ENCODE assay signal across 13 cellular contexts in the genomic region with DNA sequence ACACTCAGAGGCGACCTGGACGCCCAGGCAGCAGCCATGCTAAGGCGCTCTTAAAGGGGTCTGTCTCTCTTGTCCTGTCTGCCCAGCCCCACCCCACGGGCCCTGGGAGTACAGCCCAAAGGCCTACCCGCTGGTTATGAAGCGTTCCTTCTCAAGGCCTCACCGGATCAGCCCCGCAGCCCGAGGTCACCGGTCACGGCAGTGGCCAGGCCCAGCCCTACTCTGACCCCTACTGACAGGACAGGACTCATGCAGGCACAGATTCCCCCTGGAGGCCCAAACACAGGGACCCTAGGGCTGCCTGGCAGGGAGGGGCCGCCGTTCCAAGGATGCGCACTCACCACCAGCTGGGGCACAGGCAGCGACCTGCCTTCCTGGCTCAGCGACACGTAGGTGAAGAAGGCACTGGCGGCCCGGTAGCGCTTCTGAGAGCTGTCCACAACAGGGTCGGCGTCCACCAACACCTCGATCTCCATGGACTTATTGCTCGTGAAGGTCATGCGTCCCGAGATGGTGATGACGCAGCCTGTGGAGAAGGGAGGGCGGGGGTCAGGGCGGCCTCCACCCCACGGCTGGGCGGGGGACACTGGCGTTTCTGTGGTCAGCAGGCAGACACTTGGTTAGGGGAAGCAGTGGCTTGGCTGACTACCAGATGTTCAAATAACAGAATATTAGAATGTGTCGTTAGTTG. TPM values are rescaled to one million over a fixed set of nuclear protein-coding genes. Genes with fewer than 3 reads are reported as not detected.
DNase-seq lines count a peak whose midpoint lies in the region; ATAC-seq and TF ChIP-seq lines count a peak whose summit lies in the region.
"Had no signal": no experiment of that assay in that cellular context is flagged by ENCODE, and none has a peak within 500 bp of the region (broad histone marks: within the 10 kb centered on the region; RNA-seq: fewer than 3 reads in every experiment).

No MANE protein-coding gene starts in this region.

- H3K9me1 ChIP-seq in IMR-90 (ENCODE audit: insufficient read depth, low read length) = peaks cover 3% of the 10 kb centered on the region; the same call in 1 of the 2 replicates

- no peak overlapping the region for H3K56ac ChIP-seq in IMR-90 (ENCODE audit: extremely low read depth, insufficient read depth, low read length)

- TF ChIP-seq CTCF in IMR-90 (conservative IDR thresholded peaks at IDR 0.05; ENCODE audit: low read depth, low read length) (peak; percentile 38), right lobe of liver (IDR thresholded peaks at IDR 0.05) (peak; percentile 14 to 44 (median 33)), GM13976 (IDR thresholded peaks at IDR 0.05; ENCODE audit: borderline replicate concordance, control extremely low read depth, extremely low read depth, insufficient read depth, missing control alignments) (no peak)

- no peak overlapping the region for H4K8ac ChIP-seq in IMR-90 (ENCODE audit: low read depth in 2 of 2, low read length in 2 of 2)

- no TSS peak for BruUV-seq in IMR-90 (replicated peaks; lab: Mats Ljungman, UMichigan)

- H3K9me3 ChIP-seq in IMR-90 (ENCODE audit: control insufficient read depth, insufficient read depth, low read length) (no peaks in the 10 kb centered on the region), right lobe of liver (no peaks in the 10 kb centered on the region)
- H3K9me3 ChIP-seq: vagina had no signal

- H3K23ac ChIP-seq in IMR-90 (ENCODE audit: low read depth, low read length) = no peak overlapping the region

- H3K9ac ChIP-seq in IMR-90 (ENCODE audit: low read depth, low read length) = no peak overlapping the region

- 62% methylated on average over 8 of the region's 33 CpGs; no CpG with 5 or more reads in 1 of the 2 experiments for WGBS in IMR-90 (ENCODE audit: extremely low coverage in 2 of 2, insufficient read length in 1 of 2), 2 experiments
- 92% methylated on average over 12 of the region's 33 CpGs for WGBS in right lobe of liver (ENCODE audit: insufficient coverage, low coverage, low lambda C conversion rate, missing lambda C conversion rate)

- intact Hi-C loops in IMR-90 (cut with micrococcal nuclease) = no loop called here
- intact Hi-C loops in dendritic cell treated with granulocyte-macrophage colony-stimulating factor and Interleukin-4, amounts not matched to agents 40 ng/mL and 50 ng/mL, for 4 days (cut with micrococcal nuclease) = no loop called here
- intact Hi-C loops in right lobe of liver (cut with DNase I) = no loop called here
- intact Hi-C loops in posterior cingulate gyrus (cut with DNase I) = no loop called here

- no peaks in the 10 kb centered on the region for H3K27me3 Mint-ChIP-seq in dendritic cell treated with granulocyte-macrophage colony-stimulating factor and Interleukin-4, amounts not matched to agents 40 ng/mL and 50 ng/mL, for 4 days
- H3K27me3 Mint-ChIP-seq in activated T-cell treated with anti-CD3 and anti-CD28 coated beads, Interleukin-2, amount 50 U/mL, for 72 hours (ENCODE audit: low read depth) = no peaks in the 10 kb centered on the region
- H3K27me3 Mint-ChIP-seq: memory B cell had no signal

- no peak overlapping the region for H4K91ac ChIP-seq in IMR-90 (ENCODE audit: insufficient read depth, low read depth, low read length)

- H2AK5ac ChIP-seq in IMR-90 (ENCODE audit: low read depth, low read length) = no peak overlapping the region

- no peaks in the 10 kb centered on the region for H3K27me3 ChIP-seq in IMR-90 (ENCODE audit: control insufficient read depth, insufficient read depth, low read length)
- no peaks in the 10 kb centered on the region for H3K27me3 ChIP-seq in right lobe of liver
- H3K27me3 ChIP-seq: vagina had no signal

- in situ Hi-C loops in ACHN (cut with HindIII; ENCODE audit: low pct_ligation_motif_present, low pct_unique_long_range_greater_than_20kb, low sequenced_read_pairs) (no loop called here), IMR-90 (cut with MboI; ENCODE audit: low sequenced_read_pairs) (no loop called here), GM13976 (cut with MboI; ENCODE audit: low sequenced_read_pairs, unreplicated experiment) (no loop called here)

- peaks cover 21% of the 10 kb centered on the region for H3K4me1 Mint-ChIP-seq in dendritic cell treated with granulocyte-macrophage colony-stimulating factor and Interleukin-4, amounts not matched to agents 40 ng/mL and 50 ng/mL, for 4 days (ENCODE audit: low read depth)
- no peaks in the 10 kb centered on the region for H3K4me1 Mint-ChIP-seq in activated T-cell treated with anti-CD3 and anti-CD28 coated beads, Interleukin-2, amount 50 U/mL, for 72 hours (ENCODE audit: low read depth)
- H3K4me1 Mint-ChIP-seq: memory B cell had no signal

- H3K4me1 ChIP-seq in IMR-90 (ENCODE audit: control insufficient read depth, insufficient read depth, low read length) = peaks cover 11% of the 10 kb centered on the region
- H3K4me1 ChIP-seq in right lobe of liver = no peaks in the 10 kb centered on the region

- TF ChIP-seq RAD21 in IMR-90 (IDR thresholded peaks at IDR 0.05; ENCODE audit: low read length) = peak; percentile 43

- peak overlapping the region; percentile 65 for H2AK9ac ChIP-seq in IMR-90 (replicated peaks; ENCODE audit: low read depth, low read length, poor library complexity)

- POLR2A ChIA-PET in IMR-90 (lab: Charles Lee; ENCODE audit: unreplicated experiment) = no interaction called here

- H3K4me3 Mint-ChIP-seq in dendritic cell treated with granulocyte-macrophage colony-stimulating factor and Interleukin-4, amounts not matched to agents 40 ng/mL and 50 ng/mL, for 4 days = no peak overlapping the region
- no peak overlapping the region for H3K4me3 Mint-ChIP-seq in activated T-cell treated with anti-CD3 and anti-CD28 coated beads, Interleukin-2, amount 50 U/mL, for 72 hours
- H3K4me3 Mint-ChIP-seq: memory B cell had no signal

- ATAC-seq in IMR-90 (ENCODE audit: low read depth) (peak; percentile 47; the same call in 1 of the 2 replicates), right lobe of liver (peak; percentile 40 to 70 (median 50))
- ATAC-seq in activated T-cell treated with anti-CD3 and anti-CD28 coated beads, Interleukin-2, amount 50 U/mL, for 72 hours (replicated peaks in 1 of 2) = no peak

- H2BK5ac ChIP-seq in IMR-90 (ENCODE audit: low read depth, low read length, poor library complexity, severe bottlenecking) = no peak overlapping the region

- H2AFZ ChIP-seq in IMR-90 (replicated peaks; ENCODE audit: low read length, poor library complexity) = peak overlapping the region; percentile 32

- peak overlapping the region; percentile 71 for H3K27ac Mint-ChIP-seq in dendritic cell treated with granulocyte-macrophage colony-stimulating factor and Interleukin-4, amounts not matched to agents 40 ng/mL and 50 ng/mL, for 4 days
- H3K27ac Mint-ChIP-seq in activated T-cell treated with anti-CD3 and anti-CD28 coated beads, Interleukin-2, amount 50 U/mL, for 72 hours = no peak overlapping the region
- H3K27ac Mint-ChIP-seq: memory B cell had no signal

- no peak overlapping the region for H4K5ac ChIP-seq in IMR-90 (ENCODE audit: low read depth, low read length)

- no peak overlapping the region for H3K4me2 ChIP-seq in IMR-90 (ENCODE audit: low read depth, low read length)

- no peak overlapping the region for H2BK15ac ChIP-seq in IMR-90 (ENCODE audit: low read depth, low read length)

- no peak overlapping the region for H2BK120ac ChIP-seq in IMR-90 (ENCODE audit: low read depth, low read length)

- H3K9me3 Mint-ChIP-seq in dendritic cell treated with granulocyte-macrophage colony-stimulating factor and Interleukin-4, amounts not matched to agents 40 ng/mL and 50 ng/mL, for 4 days = no peaks in the 10 kb centered on the region
- no peaks in the 10 kb centered on the region for H3K9me3 Mint-ChIP-seq in activated T-cell treated with anti-CD3 and anti-CD28 coated beads, Interleukin-2, amount 50 U/mL, for 72 hours
- H3K9me3 Mint-ChIP-seq: memory B cell had no signal

- peaks cover 21% of the 10 kb centered on the region for H3K36me3 Mint-ChIP-seq in dendritic cell treated with granulocyte-macrophage colony-stimulating factor and Interleukin-4, amounts not matched to agents 40 ng/mL and 50 ng/mL, for 4 days (ENCODE audit: low read depth)
- no peaks in the 10 kb centered on the region for H3K36me3 Mint-ChIP-seq in activated T-cell treated with anti-CD3 and anti-CD28 coated beads, Interleukin-2, amount 50 U/mL, for 72 hours (ENCODE audit: insufficient read depth in 2 of 2)
- H3K36me3 Mint-ChIP-seq: memory B cell had no signal

- H3K18ac ChIP-seq in IMR-90 (ENCODE audit: low read depth, low read length) = no peak overlapping the region

- DNase-seq in ACHN (peak; percentile 7), IMR-90 (no peak), right lobe of liver (peak in 1 of 3 donors; percentile 58), GM19240 (ENCODE audit: insufficient read length, low spot score) (no peak), posterior cingulate gyrus (no peak), GM13976 (ENCODE audit: low spot score) (no peak)
- no peak for DNase-seq in activated T-cell treated with anti-CD3 and anti-CD28 coated beads, Interleukin-2, amount 50 U/mL, for 72 hours
- DNase-seq: stimulated activated CD4-positive, alpha-beta T cell treated with anti-CD3 and anti-CD28 coated beads, Interleukin-4, amount 100 ng/mL, for 4 hours had no signal

- H3K79me1 ChIP-seq in IMR-90 (ENCODE audit: low read depth in 1 of 2, low read length in 2 of 2) = peaks cover 0 to 10% of the 10 kb centered on the region in 2 experiments; a peak in 2 of 4 replicates

- H3K36me3 ChIP-seq in IMR-90 (ENCODE audit: control insufficient read depth, insufficient read depth, low read length) = no peaks in the 10 kb centered on the region
- H3K36me3 ChIP-seq in right lobe of liver = no peaks in the 10 kb centered on the region
- H3K36me3 ChIP-seq: vagina had no signal

- CTCF ChIA-PET in IMR-90 (lab: Yijun Ruan, JAX) = interaction anchor here (0.7 kb wide), 1 partner anchor 10 kb away, joined by 3 read pairs; no protein-coding TSS in a partner anchor

- TF ChIP-seq POLR2A in IMR-90 (IDR thresholded peaks at IDR 0.05; ENCODE audit: low read depth, low read length) (no peak), right lobe of liver (IDR thresholded peaks at IDR 0.05) (no peak)

- no peak overlapping the region for H2BK20ac ChIP-seq in IMR-90 (ENCODE audit: low read depth, low read length)

- no peak overlapping the region for H3K4ac ChIP-seq in IMR-90 (ENCODE audit: low read depth, low read length)

- H3K4me3 ChIP-seq in IMR-90 (ENCODE audit: insufficient read depth, low read depth, low read length) (no peak overlapping the region), right lobe of liver (no peak overlapping the region)
- H3K4me3 ChIP-seq: SK-N-MC, vagina had no signal

- H4K20me1 ChIP-seq in IMR-90 (ENCODE audit: insufficient read depth, low read length) = no peaks in the 10 kb centered on the region

- H3K27ac ChIP-seq in IMR-90 (ENCODE audit: insufficient read depth, low read length) (no peak overlapping the region), right lobe of liver (no peak overlapping the region)
- H3K27ac ChIP-seq: vagina had no signal

- H3K14ac ChIP-seq in IMR-90 (replicated peaks; ENCODE audit: low read depth, low read length) = no peak overlapping the region

- dilution Hi-C loops in IMR-90 (cut with HindIII; ENCODE audit: low sequenced_read_pairs, unreplicated experiment) = no loop called here

RNA-seq across cellular contexts. Expression of gene GPR153, which starts 20.0 kb away (rescaled TPM):
- 1.7 and 1.8 TPM in 2 replicates for total RNA-seq in IMR-90 (2012; rRNA removed)
- polyA plus RNA-seq in IMR-90 (2012; rRNA removed) = 5.2 and 6.5 TPM in 2 replicates
- 4.8 and 9.2 TPM in 2 replicates for polyA plus RNA-seq in IMR-90 (2012; cell fraction: cytosol; rRNA removed)
- 11.6 and 25.5 TPM in 2 replicates for polyA plus RNA-seq in IMR-90 (2012; cell fraction: nucleus; rRNA removed; ENCODE audit: low replicate concordance)
- total RNA-seq in right lobe of liver = 10 to 100 TPM in 1 of 6 experiments, 1 to 10 TPM in 5; 1.5 to 34.6 (median 6.6) TPM
- 1 to 10 TPM in 1 of 2 donors, under 1 TPM in 1; 0.62 to 1.6 TPM for total RNA-seq in activated T-cell treated with anti-CD3 and anti-CD28 coated beads, Interleukin-2, amount 50 U/mL, for 72 hours

RNA-seq across cellular contexts. Expression of gene HES3, which starts 36.9 kb away (rescaled TPM):
- total RNA-seq in IMR-90 (2012; rRNA removed) = not detected in 2 replicates
- not detected in 2 replicates for polyA plus RNA-seq in IMR-90 (2012; rRNA removed)
- polyA plus RNA-seq in IMR-90 (2012; cell fraction: cytosol; rRNA removed) = not detected in 2 replicates
- not detected in 2 replicates for polyA plus RNA-seq in IMR-90 (2012; cell fraction: nucleus; rRNA removed; ENCODE audit: low replicate concordance)
- not detected for total RNA-seq in right lobe of liver
- not detected for total RNA-seq in activated T-cell treated with anti-CD3 and anti-CD28 coated beads, Interleukin-2, amount 50 U/mL, for 72 hours
- total RNA-seq: dermis microvascular lymphatic vessel endothelial cell, vagina had no signal

RNA-seq across cellular contexts. Expression of gene ICMT, which starts 45.1 kb away (rescaled TPM):
- total RNA-seq in IMR-90 (2012; rRNA removed) = 53.9 and 61.7 TPM in 2 replicates
- 36.4 and 37.2 TPM in 2 replicates for polyA plus RNA-seq in IMR-90 (2012; rRNA removed)
- 23.0 and 23.1 TPM in 2 replicates for polyA plus RNA-seq in IMR-90 (2012; cell fraction: cytosol; rRNA removed)
- polyA plus RNA-seq in IMR-90 (2012; cell fraction: nucleus; rRNA removed; ENCODE audit: low replicate concordance) = 8.0 and 15.4 TPM in 2 replicates
- total RNA-seq in right lobe of liver = 10 to 100 TPM; 15.9 to 28.5 (median 20.4) TPM
- total RNA-seq in activated T-cell treated with anti-CD3 and anti-CD28 coated beads, Interleukin-2, amount 50 U/mL, for 72 hours = 10 to 100 TPM; 39.5 to 46.9 TPM

Comparison
In these comparisons a context has a peak if more than half of its experiments do, and no peak if none do; other contexts are left out.
1. ATAC-seq: peak in IMR-90 (single experiment) and right lobe of liver (4 of 4); none in activated T-cell treated with anti-CD3 and anti-CD28 coated beads, Interleukin-2, amount 50 U/mL, for 72 hours (0 of 2).